Comparison of ENCODE assay signal across 8 cellular contexts in genomic region chr1:213244664-213245091, GRCh38.
DNase-seq lines count a peak whose midpoint lies in the region; ATAC-seq and TF ChIP-seq lines count a peak whose summit lies in the region.

No MANE protein-coding gene starts in this region.

- H3K36me3 ChIP-seq in hepatocyte (replicated peaks; ENCODE audit: insufficient read depth, low read depth): no peaks in the 10 kb centered on the region

- no peak overlapping the region for H3K4me3 ChIP-seq in hepatocyte

- POLR2A ChIA-PET in WTC11 (lab: Charles Lee): no interaction called here

- H3K9me2 ChIP-seq in hepatocyte (replicated peaks; ENCODE audit: insufficient read depth): no peaks in the 10 kb centered on the region

- DNase-seq in Daoy (ENCODE audit: low read depth) (peak; percentile 35), NCI-H2107 (lab: John Stamatoyannopoulos, UW) (peak; percentile 54), WTC11 (ENCODE audit: low spot score) (no peak), hepatocyte (ENCODE audit: low spot score) (peak; percentile 73)
- DNase-seq in stimulated activated CD4-positive, alpha-beta T cell treated with anti-CD3 and anti-CD28 coated beads, Interleukin-2, amount 100 ng/mL, for 4 hours (ENCODE audit: low read depth): peak; percentile 4

- H3K27ac Mint-ChIP-seq in WTC11: no peak overlapping the region

- H2AFZ ChIP-seq in hepatocyte: no peak overlapping the region

- no peaks in the 10 kb centered on the region for H3K79me2 ChIP-seq in hepatocyte

- peaks cover 21% of the 10 kb centered on the region for H3K4me1 Mint-ChIP-seq in WTC11

- H3K4me1 ChIP-seq in hepatocyte (ENCODE audit: insufficient read depth): peaks cover 9% of the 10 kb centered on the region

- TF ChIP-seq CTCF in 22Rv1 (IDR thresholded peaks at IDR 0.05) (peak; percentile 97), WTC11 (IDR thresholded peaks at IDR 0.05) (peak; percentile 77), hepatocyte (IDR thresholded peaks at IDR 0.05; ENCODE audit: poor library complexity) (peak; percentile 82)

- ATAC-seq in HG02610 (IDR thresholded peaks at IDR 0.05; ENCODE audit: unreplicated experiment) (peak; percentile 50), WTC11 (peak; percentile 69), GM19328 (IDR thresholded peaks at IDR 0.05; ENCODE audit: unreplicated experiment) (no peak)

- no peak overlapping the region for H3K4me3 Mint-ChIP-seq in WTC11

- no peaks in the 10 kb centered on the region for H3K9me3 ChIP-seq in hepatocyte (ENCODE audit: low read depth)

- no peaks in the 10 kb centered on the region for H3K27me3 Mint-ChIP-seq in WTC11 (ENCODE audit: low read depth)

- H3K9me3 Mint-ChIP-seq in WTC11: no peaks in the 10 kb centered on the region

- H3K27me3 ChIP-seq in hepatocyte: no peaks in the 10 kb centered on the region

- H4K20me1 ChIP-seq in hepatocyte (ENCODE audit: insufficient read depth, poor library complexity, severe bottlenecking): no peaks in the 10 kb centered on the region

- no peaks in the 10 kb centered on the region for H3K36me3 Mint-ChIP-seq in WTC11

- H3K4me2 ChIP-seq in hepatocyte: no peak overlapping the region

- CTCF ChIA-PET in WTC11 (lab: Charles Lee): interaction anchor here (0.5 to 1.5 kb wide), 9 partner anchors 9 to 878 kb away, joined by 3 to 9 read pairs (median 3); no protein-coding TSS in a partner anchor

- H3K27ac ChIP-seq in 22Rv1 (no peak overlapping the region), hepatocyte (peak overlapping the region; percentile 21)

- 54% methylated on average over 3 of the region's 3 CpGs for WGBS in hepatocyte (ENCODE audit: low lambda C conversion rate, missing lambda C conversion rate)

TF ChIP-seq in WTC11, 78 proteins besides CTCF, POLR2A, EP300 and RAD21:
- no peak for TF ChIP-seq ZNF281 (CRISPR knock-in tag; IDR thresholded peaks at IDR 0.05)
- TF ChIP-seq USF1 (CRISPR knock-in tag; IDR thresholded peaks at IDR 0.05): no peak
